Comparison of ENCODE assay signal across 9 cellular contexts in genomic region chr10:88392222-88392621, GRCh38.
DNase-seq lines count a peak whose midpoint lies in the region; ATAC-seq and TF ChIP-seq lines count a peak whose summit lies in the region.
"Had no signal": no experiment of that assay in that cellular context is flagged by ENCODE, and none has a peak within 500 bp of the region (broad histone marks: within the 10 kb centered on the region; RNA-seq: fewer than 3 reads in every experiment).

No MANE protein-coding gene starts in this region.

- no peak for TF ChIP-seq CTCF in type B pancreatic cell (conservative IDR thresholded peaks at IDR 0.05)
- no peak for TF ChIP-seq CTCF in BE2C (IDR thresholded peaks at IDR 0.05; ENCODE audit: low read depth, low read length)

- H3K4me3 Mint-ChIP-seq in type B pancreatic cell, result no peak overlapping the region

- peaks cover 16% of the 10 kb centered on the region for H3K4me1 Mint-ChIP-seq in type B pancreatic cell (ENCODE audit: unreplicated experiment)

- H3K27me3 ChIP-seq in BE2C, result no peaks in the 10 kb centered on the region
- H3K27me3 ChIP-seq: breast epithelium had no signal

- ATAC-seq in HG03039 (IDR thresholded peaks at IDR 0.05; ENCODE audit: unreplicated experiment), result peak; percentile 73

- no peaks in the 10 kb centered on the region for H3K36me3 ChIP-seq in BE2C
- H3K36me3 ChIP-seq: breast epithelium had no signal

- no peaks in the 10 kb centered on the region for H3K27me3 Mint-ChIP-seq in type B pancreatic cell

- H3K4me1 ChIP-seq in BE2C, result peaks cover 25% of the 10 kb centered on the region
- H3K4me1 ChIP-seq: breast epithelium had no signal

- peak overlapping the region; percentile 35 for H3K27ac Mint-ChIP-seq in type B pancreatic cell

- H3K9me3 ChIP-seq in BE2C, result no peaks in the 10 kb centered on the region

- no peaks in the 10 kb centered on the region for H3K36me3 Mint-ChIP-seq in type B pancreatic cell

- DNase-seq in stimulated activated CD4-positive, alpha-beta T cell treated with anti-CD3 and anti-CD28 coated beads, Interleukin-15, amount 100 ng/mL, for 24 hours, result peak; percentile 3
- no peak for DNase-seq in stimulated activated CD4-positive, alpha-beta T cell treated with anti-CD3 and anti-CD28 coated beads, Interleukin-12 subunit alpha, Interleukin-12 subunit beta, amount 100 ng/mL, for 4 hours
- peak; percentile 4 for DNase-seq in RPMI7951 (ENCODE audit: low read depth)
- no peak for DNase-seq in type B pancreatic cell (ENCODE audit: extremely low spot score, unreplicated experiment)
- DNase-seq in NCI-H526 (lab: John Stamatoyannopoulos, UW), result no peak
- DNase-seq in BE2C, result no peak
- no peak for DNase-seq in foreskin melanocyte

- peaks cover 9% of the 10 kb centered on the region for H3K9me3 Mint-ChIP-seq in type B pancreatic cell

- no peak overlapping the region for H3K4me3 ChIP-seq in BE2C (ENCODE audit: low read depth, low read length)
- H3K4me3 ChIP-seq: breast epithelium had no signal

Comparison
In these comparisons a context has a peak if more than half of its experiments do, and no peak if none do; other contexts are left out.
1. DNase-seq: peak in stimulated activated CD4-positive, alpha-beta T cell treated with anti-CD3 and anti-CD28 coated beads, Interleukin-15, amount 100 ng/mL, for 24 hours (single experiment) and RPMI7951 (single experiment); none in stimulated activated CD4-positive, alpha-beta T cell treated with anti-CD3 and anti-CD28 coated beads, Interleukin-12 subunit alpha, Interleukin-12 subunit beta, amount 100 ng/mL, for 4 hours (single experiment), type B pancreatic cell (single experiment), NCI-H526 (0 of 2), BE2C (single experiment) and foreskin melanocyte (single experiment).